21 cellular contexts compared by ENCODE assay signal in the genomic region with DNA sequence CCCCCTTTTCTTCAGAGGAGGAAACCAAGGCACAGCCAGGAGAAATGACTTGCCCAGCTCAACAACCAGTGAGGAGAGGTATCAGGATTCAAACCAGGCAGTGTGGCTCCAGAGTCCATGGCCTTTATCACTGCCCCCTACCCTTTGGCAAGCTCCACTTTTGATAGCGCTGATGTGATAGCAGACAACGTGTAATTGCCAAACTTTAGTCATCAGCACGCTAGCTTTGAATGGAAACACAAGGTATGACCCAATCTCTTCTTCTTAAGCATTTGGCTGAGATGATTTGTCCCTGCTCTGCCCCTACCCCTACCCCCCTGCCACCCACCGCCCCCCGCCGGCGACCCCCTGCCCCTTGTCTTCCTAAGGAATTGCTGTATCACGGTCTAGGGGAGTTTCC.
A peak's percentile ranks its signal among the peaks of the same experiment; 100 is the strongest.
DNase-seq lines count a peak whose midpoint lies in the region; TF ChIP-seq lines count a peak whose summit lies in the region.
"Had no signal": no experiment of that assay in that cellular context is flagged by ENCODE, and none has a peak within 500 bp of the region (broad histone marks: within the 10 kb centered on the region; RNA-seq: fewer than 3 reads in every experiment).

No MANE protein-coding gene starts in this region.

- no peaks in the 10 kb centered on the region for H3K27me3 ChIP-seq in CD8-positive, alpha-beta memory T cell (ENCODE audit: insufficient read depth, low read length, poor library complexity, severe bottlenecking)
- H3K27me3 ChIP-seq in neural progenitor cell = no peaks in the 10 kb centered on the region
- H3K27me3 ChIP-seq: pancreas, right lobe of liver, tibial artery had no signal

- no peak overlapping the region for H3K4me2 ChIP-seq in neural progenitor cell

- H2AFZ ChIP-seq in neural progenitor cell (replicated peaks) = no peak overlapping the region

- H3K4me3 Mint-ChIP-seq in activated CD4-positive, alpha-beta memory T cell treated with anti-CD3 and anti-CD28 coated beads for 36 hours = no peak overlapping the region
- H3K4me3 Mint-ChIP-seq in activated CD4-positive, alpha-beta memory T cell treated with anti-CD3 and anti-CD28 coated beads, Interleukin-2, amount 10 ng/mL, durations not matched to agents 7 days and 5 days = no peak overlapping the region
- H3K4me3 Mint-ChIP-seq in CD8-positive, alpha-beta memory T cell = peak overlapping the region in 4 of 7 donors; percentile 44 to 56 (median 50)
- H3K4me3 Mint-ChIP-seq in activated naive CD8-positive, alpha-beta T cell = no peak overlapping the region
- H3K4me3 Mint-ChIP-seq in neural progenitor cell = no peak overlapping the region

- no peak for TF ChIP-seq CTCF in neural progenitor cell (IDR thresholded peaks at IDR 0.05)

- CTCF ChIA-PET in activated CD4-positive, alpha-beta memory T cell treated with anti-CD3 and anti-CD28 coated beads for 36 hours (lab: Charles Lee) = interaction anchor here (0.9 kb wide), 1 partner anchor 52 kb away, joined by 4 read pairs; no protein-coding TSS in a partner anchor
- CTCF ChIA-PET in activated CD4-positive, alpha-beta memory T cell treated with anti-CD3 and anti-CD28 coated beads, Interleukin-2, amount 10 ng/mL, durations not matched to agents 7 days and 5 days (lab: Charles Lee) = interaction anchor here (0.8 to 1.8 kb wide), 2 partner anchors 207 to 209 kb away, joined by 3 to 4 read pairs; no protein-coding TSS in a partner anchor
- CTCF ChIA-PET in CD8-positive, alpha-beta memory T cell (lab: Charles Lee) = interaction anchor here (1.1 kb wide), 1 partner anchor 14 kb away, joined by 3 read pairs; no protein-coding TSS in a partner anchor

- H3K27me3 Mint-ChIP-seq in activated CD4-positive, alpha-beta memory T cell treated with anti-CD3 and anti-CD28 coated beads for 36 hours = no peaks in the 10 kb centered on the region
- no peaks in the 10 kb centered on the region for H3K27me3 Mint-ChIP-seq in activated CD4-positive, alpha-beta memory T cell treated with anti-CD3 and anti-CD28 coated beads, Interleukin-2, amount 10 ng/mL, durations not matched to agents 7 days and 5 days
- H3K27me3 Mint-ChIP-seq in CD8-positive, alpha-beta memory T cell = peaks cover 1 to 3% of the 10 kb centered on the region in 2 donors
- H3K27me3 Mint-ChIP-seq in activated naive CD8-positive, alpha-beta T cell = no peaks in the 10 kb centered on the region
- no peaks in the 10 kb centered on the region for H3K27me3 Mint-ChIP-seq in neural progenitor cell (ENCODE audit: insufficient read depth, low read depth)

- no peaks in the 10 kb centered on the region for H3K9me3 ChIP-seq in CD8-positive, alpha-beta memory T cell (ENCODE audit: low read length)
- no peaks in the 10 kb centered on the region for H3K9me3 ChIP-seq in neural progenitor cell (ENCODE audit: low read depth)
- H3K9me3 ChIP-seq: lower lobe of right lung, pancreas, right lobe of liver, tibial artery had no signal

- H3K9ac ChIP-seq in neural progenitor cell = no peak overlapping the region

- no peaks in the 10 kb centered on the region for H3K36me3 ChIP-seq in CD8-positive, alpha-beta memory T cell (ENCODE audit: insufficient read depth, low read length)
- H3K36me3 ChIP-seq in neural progenitor cell = no peaks in the 10 kb centered on the region
- H3K36me3 ChIP-seq: lower lobe of right lung, pancreas, right lobe of liver, tibial artery had no signal

- H4K20me1 ChIP-seq in neural progenitor cell (ENCODE audit: low read depth) = no peaks in the 10 kb centered on the region

- peaks cover 29% of the 10 kb centered on the region for H3K4me1 Mint-ChIP-seq in activated CD4-positive, alpha-beta memory T cell treated with anti-CD3 and anti-CD28 coated beads for 36 hours (ENCODE audit: low read depth)
- H3K4me1 Mint-ChIP-seq in activated CD4-positive, alpha-beta memory T cell treated with anti-CD3 and anti-CD28 coated beads, Interleukin-2, amount 10 ng/mL, durations not matched to agents 7 days and 5 days = peaks cover 18% of the 10 kb centered on the region
- peaks cover 18 to 30% (median 21%) of the 10 kb centered on the region in 3 donors for H3K4me1 Mint-ChIP-seq in CD8-positive, alpha-beta memory T cell
- peaks cover 23% of the 10 kb centered on the region for H3K4me1 Mint-ChIP-seq in activated naive CD8-positive, alpha-beta T cell (ENCODE audit: low read depth)
- H3K4me1 Mint-ChIP-seq in neural progenitor cell = peaks cover 23% of the 10 kb centered on the region

- H3F3A ChIP-seq in neural progenitor cell (ENCODE audit: low read depth) = no peaks in the 10 kb centered on the region

- no peak overlapping the region for H3K4me3 ChIP-seq in CD8-positive, alpha-beta memory T cell (ENCODE audit: low read length)
- H3K4me3 ChIP-seq in neural progenitor cell = no peak overlapping the region
- H3K4me3 ChIP-seq: lower lobe of right lung, pancreas, right lobe of liver, tibial artery had no signal

- no peak overlapping the region for H3K27ac ChIP-seq in CD8-positive, alpha-beta memory T cell (ENCODE audit: low read depth, low read length)
- H3K27ac ChIP-seq in neural progenitor cell = no peak overlapping the region
- H3K27ac ChIP-seq: lower lobe of right lung, pancreas, right lobe of liver, tibial artery had no signal

- intact Hi-C loops in activated CD4-positive, alpha-beta memory T cell treated with anti-CD3 and anti-CD28 coated beads for 36 hours (cut with micrococcal nuclease) = loop anchor here (5.0 kb wide), 1 partner anchor 100 kb away; no protein-coding TSS in a partner anchor

- POLR2A ChIA-PET in activated CD4-positive, alpha-beta memory T cell treated with anti-CD3 and anti-CD28 coated beads for 36 hours (lab: Charles Lee) = interaction anchor here (0.6 to 1.1 kb wide), 2 partner anchors 77 to 282 kb away, joined by 3 to 4 read pairs; no protein-coding TSS in a partner anchor
- POLR2A ChIA-PET in activated CD4-positive, alpha-beta memory T cell treated with anti-CD3 and anti-CD28 coated beads, Interleukin-2, amount 10 ng/mL, durations not matched to agents 7 days and 5 days (lab: Charles Lee) = no interaction called here
- POLR2A ChIA-PET in CD8-positive, alpha-beta memory T cell (lab: Charles Lee) = no interaction called here

- peak overlapping the region; percentile 18 for H3K27ac Mint-ChIP-seq in activated CD4-positive, alpha-beta memory T cell treated with anti-CD3 and anti-CD28 coated beads for 36 hours
- H3K27ac Mint-ChIP-seq in activated CD4-positive, alpha-beta memory T cell treated with anti-CD3 and anti-CD28 coated beads, Interleukin-2, amount 10 ng/mL, durations not matched to agents 7 days and 5 days = no peak overlapping the region
- H3K27ac Mint-ChIP-seq in CD8-positive, alpha-beta memory T cell = peak overlapping the region in 3 of 8 donors; percentile 35 to 42 (median 36)
- peak overlapping the region; percentile 2 for H3K27ac Mint-ChIP-seq in activated naive CD8-positive, alpha-beta T cell
- peak overlapping the region; percentile 72 for H3K27ac Mint-ChIP-seq in neural progenitor cell

- no peaks in the 10 kb centered on the region for H3K9me3 Mint-ChIP-seq in activated CD4-positive, alpha-beta memory T cell treated with anti-CD3 and anti-CD28 coated beads for 36 hours
- H3K9me3 Mint-ChIP-seq in activated CD4-positive, alpha-beta memory T cell treated with anti-CD3 and anti-CD28 coated beads, Interleukin-2, amount 10 ng/mL, durations not matched to agents 7 days and 5 days = no peaks in the 10 kb centered on the region
- H3K9me3 Mint-ChIP-seq in CD8-positive, alpha-beta memory T cell = no peaks in the 10 kb centered on the region
- no peaks in the 10 kb centered on the region for H3K9me3 Mint-ChIP-seq in activated naive CD8-positive, alpha-beta T cell (ENCODE audit: low read depth)
- no peaks in the 10 kb centered on the region for H3K9me3 Mint-ChIP-seq in neural progenitor cell

- H3K4me1 ChIP-seq in CD8-positive, alpha-beta memory T cell (ENCODE audit: insufficient read depth, low read length) = peaks cover 15% of the 10 kb centered on the region
- no peaks in the 10 kb centered on the region for H3K4me1 ChIP-seq in neural progenitor cell
- H3K4me1 ChIP-seq: pancreas had no signal

- no peaks in the 10 kb centered on the region for H3K79me2 ChIP-seq in neural progenitor cell (ENCODE audit: low read depth)

- no peaks in the 10 kb centered on the region for H3K36me3 Mint-ChIP-seq in activated CD4-positive, alpha-beta memory T cell treated with anti-CD3 and anti-CD28 coated beads for 36 hours
- no peaks in the 10 kb centered on the region for H3K36me3 Mint-ChIP-seq in activated CD4-positive, alpha-beta memory T cell treated with anti-CD3 and anti-CD28 coated beads, Interleukin-2, amount 10 ng/mL, durations not matched to agents 7 days and 5 days (ENCODE audit: low read depth)
- H3K36me3 Mint-ChIP-seq in CD8-positive, alpha-beta memory T cell = peaks cover 0 to 2% (median 0%) of the 10 kb centered on the region in 3 donors
- no peaks in the 10 kb centered on the region for H3K36me3 Mint-ChIP-seq in activated naive CD8-positive, alpha-beta T cell
- H3K36me3 Mint-ChIP-seq in neural progenitor cell = no peaks in the 10 kb centered on the region

- DNase-seq in activated CD4-positive, alpha-beta memory T cell treated with anti-CD3 and anti-CD28 coated beads for 36 hours = peak; percentile 31
- DNase-seq in activated CD4-positive, alpha-beta memory T cell treated with anti-CD3 and anti-CD28 coated beads, Interleukin-2, amount 10 ng/mL, durations not matched to agents 7 days and 5 days = no peak
- no peak for DNase-seq in CD8-positive, alpha-beta memory T cell
- DNase-seq in neural progenitor cell (ENCODE audit: low spot score) (no peak), NCI-H187 treated with DMSO at 0.1 percent for 48 hours (lab: John Stamatoyannopoulos, UW) (no peak), GM03348 (ENCODE audit: low spot score) (no peak)
- no peak for DNase-seq in stimulated activated CD4-positive, alpha-beta T cell treated with anti-CD3 and anti-CD28 coated beads, Interleukin-2, amount 100 ng/mL, for 24 hours
- DNase-seq: ACHN; C1 segment of cervical spinal cord; caudate nucleus; foreskin fibroblast; hypothalamus; lower lobe of right lung; NCI-H748 treated with DMSO at 0.1 percent for 48 hours; pancreas; PC-3; right lobe of liver; SHP77 treated with DMSO at 0.1 percent for 48 hours; stimulated activated naive CD4-positive, alpha-beta T cell; tibial artery had no signal

Comparison
In these comparisons a context has a peak if more than half of its experiments do, and no peak if none do; other contexts are left out.
1. H3K4me3 Mint-ChIP-seq: peak in CD8-positive, alpha-beta memory T cell (4 of 7); none in activated CD4-positive, alpha-beta memory T cell treated with anti-CD3 and anti-CD28 coated beads for 36 hours (single experiment), activated CD4-positive, alpha-beta memory T cell treated with anti-CD3 and anti-CD28 coated beads, Interleukin-2, amount 10 ng/mL, durations not matched to agents 7 days and 5 days (single experiment), activated naive CD8-positive, alpha-beta T cell (single experiment) and neural progenitor cell (single experiment).